8 cellular contexts compared by ENCODE assay signal in genomic region chr20:63553933-63554290, GRCh38. TPM values are rescaled to one million over a fixed set of nuclear protein-coding genes. Genes with fewer than 3 reads are reported as not detected.
DNase-seq lines count a peak whose midpoint lies in the region; ATAC-seq and TF ChIP-seq lines count a peak whose summit lies in the region.

A gene with protein sequence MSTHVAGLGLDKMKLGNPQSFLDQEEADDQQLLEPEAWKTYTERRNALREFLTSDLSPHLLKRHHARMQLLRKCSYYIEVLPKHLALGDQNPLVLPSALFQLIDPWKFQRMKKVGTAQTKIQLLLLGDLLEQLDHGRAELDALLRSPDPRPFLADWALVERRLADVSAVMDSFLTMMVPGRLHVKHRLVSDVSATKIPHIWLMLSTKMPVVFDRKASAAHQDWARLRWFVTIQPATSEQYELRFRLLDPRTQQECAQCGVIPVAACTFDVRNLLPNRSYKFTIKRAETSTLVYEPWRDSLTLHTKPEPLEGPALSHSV (plus strand): TSS chr20:63554159. CDS start chr20:63555664, 1,505 bp downstream.

- no peaks in the 10 kb centered on the region for H3K9me3 Mint-ChIP-seq in activated CD4-positive, alpha-beta T cell treated with anti-CD3 and anti-CD28 coated beads for 36 hours (ENCODE audit: low read depth)
- H3K9me3 Mint-ChIP-seq in activated T-helper 1 cell treated with anti-CD3 and anti-CD28 coated beads, Interleukin-12 subunit alpha, Interleukin-12 subunit beta, Interleukin-2, Interleukin-4 antibody, amounts not matched to agents 30 ng/mL and 10 ng/mL and 1 ng/mL, durations not matched to agents 14 hours and 24 hours and 36 hours, result no peaks in the 10 kb centered on the region

- H3K4me1 Mint-ChIP-seq in activated CD4-positive, alpha-beta T cell treated with anti-CD3 and anti-CD28 coated beads for 36 hours, result peaks cover 11% of the 10 kb centered on the region
- peaks cover 9% of the 10 kb centered on the region for H3K4me1 Mint-ChIP-seq in activated T-helper 1 cell treated with anti-CD3 and anti-CD28 coated beads, Interleukin-12 subunit alpha, Interleukin-12 subunit beta, Interleukin-2, Interleukin-4 antibody, amounts not matched to agents 30 ng/mL and 10 ng/mL and 1 ng/mL, durations not matched to agents 14 hours and 24 hours and 36 hours (ENCODE audit: low read depth)

- H3K36me3 ChIP-seq in cardiac muscle cell, result no peaks in the 10 kb centered on the region

- intact Hi-C loops in activated CD4-positive, alpha-beta T cell treated with anti-CD3 and anti-CD28 coated beads for 36 hours (cut with DNase I, micrococcal nuclease), result loop anchor here (1.0 to 2.0 kb wide), 12 partner anchors 16 to 426 kb away; partner anchors contain the start of genes ARFGAP1 (in 1 of the 2), DNAJC5 (in 1 of the 2), PPDPF (in 1 of the 2) and PTK6 (in 1 of the 2)
- intact Hi-C loops in activated T-helper 1 cell treated with anti-CD3 and anti-CD28 coated beads, Interleukin-12 subunit alpha, Interleukin-12 subunit beta, Interleukin-2, Interleukin-4 antibody, amounts not matched to agents 30 ng/mL and 10 ng/mL and 1 ng/mL, durations not matched to agents 14 hours and 24 hours and 36 hours (cut with micrococcal nuclease), result loop anchor here (1.0 to 2.0 kb wide), 10 partner anchors 13 to 509 kb away; partner anchors contain the start of genes GMEB2, PPDPF, PTK6 and SAMD10

- no peaks in the 10 kb centered on the region for H3K4me1 ChIP-seq in cardiac muscle cell (ENCODE audit: low read depth)

- no peak within 1 kb of the TSS for H3K27ac ChIP-seq in cardiac muscle cell

- H3K4me3 ChIP-seq in cardiac muscle cell (peak within 1 kb of the TSS; percentile 74), skeletal muscle cell (ENCODE audit: low read depth, low read length) (peak within 1 kb of the TSS; percentile 69)

- peak; percentile 4 for ATAC-seq in activated CD4-positive, alpha-beta T cell treated with anti-CD3 and anti-CD28 coated beads for 36 hours

- H3K9me3 ChIP-seq in cardiac muscle cell (ENCODE audit: low read depth), result no peaks in the 10 kb centered on the region

- POLR2A ChIA-PET in activated CD4-positive, alpha-beta T cell treated with anti-CD3 and anti-CD28 coated beads for 36 hours (lab: Charles Lee), result no interaction called here

- peak; percentile 62 for DNase-seq in activated CD4-positive, alpha-beta T cell treated with anti-CD3 and anti-CD28 coated beads for 36 hours
- DNase-seq in activated CD4-positive, alpha-beta T cell treated with anti-CD3 and anti-CD28 coated beads for 1 hour, result no peak
- DNase-seq in activated T-helper 1 cell treated with anti-CD3 and anti-CD28 coated beads, Interleukin-12 subunit alpha, Interleukin-12 subunit beta, Interleukin-2, Interleukin-4 antibody, amounts not matched to agents 30 ng/mL and 10 ng/mL and 1 ng/mL, durations not matched to agents 14 hours and 24 hours and 36 hours (ENCODE audit: low spot score), result peak; percentile 43
- DNase-seq in cardiac muscle cell (ENCODE audit: low read depth in 1 of 2, low spot score in 1 of 2) (peak; percentile 34 to 70), skeletal muscle cell (ENCODE audit: low read depth) (no peak), NCI-H187 (lab: John Stamatoyannopoulos, UW) (no peak), hepatic stellate cell (ENCODE audit: low spot score) (no peak)

- no peak for TF ChIP-seq RAD21 in Ishikawa (IDR thresholded peaks at IDR 0.05; ENCODE audit: low read depth)

- H3K27me3 ChIP-seq in cardiac muscle cell, result no peaks in the 10 kb centered on the region

- H3K4me3 Mint-ChIP-seq in activated CD4-positive, alpha-beta T cell treated with anti-CD3 and anti-CD28 coated beads for 36 hours, result peak within 1 kb of the TSS; percentile 36
- peak within 1 kb of the TSS; percentile 63 for H3K4me3 Mint-ChIP-seq in activated T-helper 1 cell treated with anti-CD3 and anti-CD28 coated beads, Interleukin-12 subunit alpha, Interleukin-12 subunit beta, Interleukin-2, Interleukin-4 antibody, amounts not matched to agents 30 ng/mL and 10 ng/mL and 1 ng/mL, durations not matched to agents 14 hours and 24 hours and 36 hours

- TF ChIP-seq CTCF in cardiac muscle cell (IDR thresholded peaks at IDR 0.05; ENCODE audit: low read depth, low read length), result no peak

- H3K27me3 Mint-ChIP-seq in activated CD4-positive, alpha-beta T cell treated with anti-CD3 and anti-CD28 coated beads for 36 hours, result no peaks in the 10 kb centered on the region
- peaks cover 19% of the 10 kb centered on the region for H3K27me3 Mint-ChIP-seq in activated T-helper 1 cell treated with anti-CD3 and anti-CD28 coated beads, Interleukin-12 subunit alpha, Interleukin-12 subunit beta, Interleukin-2, Interleukin-4 antibody, amounts not matched to agents 30 ng/mL and 10 ng/mL and 1 ng/mL, durations not matched to agents 14 hours and 24 hours and 36 hours (ENCODE audit: insufficient read depth)

- peak within 1 kb of the TSS; percentile 45 for H3K27ac Mint-ChIP-seq in activated CD4-positive, alpha-beta T cell treated with anti-CD3 and anti-CD28 coated beads for 36 hours
- H3K27ac Mint-ChIP-seq in activated T-helper 1 cell treated with anti-CD3 and anti-CD28 coated beads, Interleukin-12 subunit alpha, Interleukin-12 subunit beta, Interleukin-2, Interleukin-4 antibody, amounts not matched to agents 30 ng/mL and 10 ng/mL and 1 ng/mL, durations not matched to agents 14 hours and 24 hours and 36 hours, result peak within 1 kb of the TSS; percentile 55

- CTCF ChIA-PET in activated CD4-positive, alpha-beta T cell treated with anti-CD3 and anti-CD28 coated beads for 36 hours (lab: Charles Lee), result interaction anchor here (2.1 kb wide), 1 partner anchor 16 kb away, joined by 9 read pairs; the partner anchor contains the start of gene PTK6

- no peaks in the 10 kb centered on the region for H3K36me3 Mint-ChIP-seq in activated CD4-positive, alpha-beta T cell treated with anti-CD3 and anti-CD28 coated beads for 36 hours (ENCODE audit: low read depth)
- peaks cover 9% of the 10 kb centered on the region for H3K36me3 Mint-ChIP-seq in activated T-helper 1 cell treated with anti-CD3 and anti-CD28 coated beads, Interleukin-12 subunit alpha, Interleukin-12 subunit beta, Interleukin-2, Interleukin-4 antibody, amounts not matched to agents 30 ng/mL and 10 ng/mL and 1 ng/mL, durations not matched to agents 14 hours and 24 hours and 36 hours (ENCODE audit: low read depth)

- no peak for TF ChIP-seq EP300 in Ishikawa (IDR thresholded peaks at IDR 0.05; ENCODE audit: borderline replicate concordance)

TF ChIP-seq in Ishikawa, 13 proteins besides CTCF, POLR2A, EP300 and RAD21:
- TF ChIP-seq USF1 (IDR thresholded peaks at IDR 0.05) (no peak), MAX (IDR thresholded peaks at IDR 0.05) (no peak), TEAD4 (IDR thresholded peaks at IDR 0.05) (no peak), NFIC (IDR thresholded peaks at IDR 0.05) (no peak), EGR1 (IDR thresholded peaks at IDR 0.05) (no peak), CEBPB (IDR thresholded peaks at IDR 0.05) (no peak), YY1 (IDR thresholded peaks at IDR 0.05; ENCODE audit: low read depth) (no peak), CREB1 (IDR thresholded peaks at IDR 0.05; ENCODE audit: low read depth) (0 out of 2 replicates have a peak, but pooled peaks have one; percentile 18), FOXM1 (IDR thresholded peaks at IDR 0.05; ENCODE audit: borderline replicate concordance, low read depth) (no peak), TCF12 (IDR thresholded peaks at IDR 0.05; ENCODE audit: low read depth) (no peak), ZBTB7A (IDR thresholded peaks at IDR 0.05; ENCODE audit: low read depth) (peak; percentile 74; the same call in 1 of the 2 replicates), TAF1 (IDR thresholded peaks at IDR 0.05; ENCODE audit: low read depth) (no peak; the same call in 1 of the 2 replicates)
- TF ChIP-seq, protein P1, sequence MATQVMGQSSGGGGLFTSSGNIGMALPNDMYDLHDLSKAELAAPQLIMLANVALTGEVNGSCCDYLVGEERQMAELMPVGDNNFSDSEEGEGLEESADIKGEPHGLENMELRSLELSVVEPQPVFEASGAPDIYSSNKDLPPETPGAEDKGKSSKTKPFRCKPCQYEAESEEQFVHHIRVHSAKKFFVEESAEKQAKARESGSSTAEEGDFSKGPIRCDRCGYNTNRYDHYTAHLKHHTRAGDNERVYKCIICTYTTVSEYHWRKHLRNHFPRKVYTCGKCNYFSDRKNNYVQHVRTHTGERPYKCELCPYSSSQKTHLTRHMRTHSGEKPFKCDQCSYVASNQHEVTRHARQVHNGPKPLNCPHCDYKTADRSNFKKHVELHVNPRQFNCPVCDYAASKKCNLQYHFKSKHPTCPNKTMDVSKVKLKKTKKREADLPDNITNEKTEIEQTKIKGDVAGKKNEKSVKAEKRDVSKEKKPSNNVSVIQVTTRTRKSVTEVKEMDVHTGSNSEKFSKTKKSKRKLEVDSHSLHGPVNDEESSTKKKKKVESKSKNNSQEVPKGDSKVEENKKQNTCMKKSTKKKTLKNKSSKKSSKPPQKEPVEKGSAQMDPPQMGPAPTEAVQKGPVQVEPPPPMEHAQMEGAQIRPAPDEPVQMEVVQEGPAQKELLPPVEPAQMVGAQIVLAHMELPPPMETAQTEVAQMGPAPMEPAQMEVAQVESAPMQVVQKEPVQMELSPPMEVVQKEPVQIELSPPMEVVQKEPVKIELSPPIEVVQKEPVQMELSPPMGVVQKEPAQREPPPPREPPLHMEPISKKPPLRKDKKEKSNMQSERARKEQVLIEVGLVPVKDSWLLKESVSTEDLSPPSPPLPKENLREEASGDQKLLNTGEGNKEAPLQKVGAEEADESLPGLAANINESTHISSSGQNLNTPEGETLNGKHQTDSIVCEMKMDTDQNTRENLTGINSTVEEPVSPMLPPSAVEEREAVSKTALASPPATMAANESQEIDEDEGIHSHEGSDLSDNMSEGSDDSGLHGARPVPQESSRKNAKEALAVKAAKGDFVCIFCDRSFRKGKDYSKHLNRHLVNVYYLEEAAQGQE (IDR thresholded peaks at IDR 0.05; ENCODE audit: low read depth), result no peak
TF ChIP-seq in Ishikawa: peak in this region for 2.

RNA-seq across cellular contexts. Expression of the gene that starts here (rescaled TPM):
- under 1 TPM; 0.18 to 0.27 TPM for total RNA-seq in activated CD4-positive, alpha-beta T cell treated with anti-CD3 and anti-CD28 coated beads for 36 hours
- total RNA-seq in activated T-helper 1 cell treated with anti-CD3 and anti-CD28 coated beads, Interleukin-12 subunit alpha, Interleukin-12 subunit beta, Interleukin-2, Interleukin-4 antibody, amounts not matched to agents 30 ng/mL and 10 ng/mL and 1 ng/mL, durations not matched to agents 14 hours and 24 hours and 36 hours, result 0.15 and 0.26 TPM in 2 replicates
- total RNA-seq in cardiac muscle cell, result 3.4 and 3.7 TPM in 2 replicates
- polyA plus RNA-seq in cardiac muscle cell, result 0.09 and 2.9 TPM in 2 replicates

Comparison
In these comparisons a context has a peak if more than half of its experiments do, and no peak if none do; other contexts are left out.
1. Peak in DNase-seq and ATAC-seq in activated CD4-positive, alpha-beta T cell treated with anti-CD3 and anti-CD28 coated beads for 36 hours; RNA of the gene not detected or under 1 TPM.
2. Peak in DNase-seq in activated T-helper 1 cell treated with anti-CD3 and anti-CD28 coated beads, Interleukin-12 subunit alpha, Interleukin-12 subunit beta, Interleukin-2, Interleukin-4 antibody, amounts not matched to agents 30 ng/mL and 10 ng/mL and 1 ng/mL, durations not matched to agents 14 hours and 24 hours and 36 hours; RNA of the gene not detected or under 1 TPM.
3. DNase-seq: peak in cardiac muscle cell (2 of 2); none in activated CD4-positive, alpha-beta T cell treated with anti-CD3 and anti-CD28 coated beads for 1 hour (single experiment), skeletal muscle cell (single experiment), NCI-H187 (0 of 2) and hepatic stellate cell (single experiment).